In genomic region chr7:158825628-158826289, GRCh38 we compare ENCODE assay signal across 18 cellular contexts. TPM values are rescaled to one million over a fixed set of nuclear protein-coding genes. Genes with fewer than 3 reads are reported as not detected.
DNase-seq lines count a peak whose midpoint lies in the region; ATAC-seq, FAIRE-seq and TF ChIP-seq lines count a peak whose summit lies in the region.
"Had no signal": no experiment of that assay in that cellular context is flagged by ENCODE, and none has a peak within 500 bp of the region (broad histone marks: within the 10 kb centered on the region; RNA-seq: fewer than 3 reads in every experiment).

No MANE protein-coding gene starts in this region.

- CTCF ChIA-PET in HepG2 (lab: Yijun Ruan, JAX; ENCODE audit: low intra/inter-chr PET ratio, low total read pairs), result no interaction called here
- CTCF ChIA-PET in Panc1 (lab: Charles Lee), result no interaction called here

- H3K27ac ChIP-seq in HepG2 (ENCODE audit: extremely low read length, insufficient read depth, low read length) (peak overlapping the region; percentile 56), right lobe of liver (no peak overlapping the region), Panc1 (ENCODE audit: low read length) (peak overlapping the region; percentile 45; the same call in 1 of the 2 replicates), subcutaneous abdominal adipose tissue (ENCODE audit: low read depth, low read length) (peak overlapping the region; percentile 24)
- H3K27ac ChIP-seq: cardiac muscle cell, testis had no signal

- DNase-seq in HepG2 (ENCODE audit: low spot score) (peak; percentile 55), right lobe of liver (no peak), Panc1 (ENCODE audit: low read depth, low spot score) (no peak), DMS79 treated with DMSO at 0.1 percent for 48 hours (lab: John Stamatoyannopoulos, UW) (no peak)
- no peak for DNase-seq in central memory CD8-positive, alpha-beta T cell (ENCODE audit: low spot score in 2 of 2)
- DNase-seq: effector CD8-positive, alpha-beta T cell; HCEC 1CT; midbrain; MM.1S; NCI-H2029; nucleus accumbens; SIG-M5; testis had no signal

- peaks cover 42% of the 10 kb centered on the region for H3K36me3 Mint-ChIP-seq in central memory CD8-positive, alpha-beta T cell (ENCODE audit: insufficient read depth)

- no peak for FAIRE-seq in HepG2 (lab: Jason Lieb, UNC)

- peak overlapping the region; percentile 18; the same call in 1 of the 2 replicates for H3K4me2 ChIP-seq in HepG2 (ENCODE audit: low read depth, low read length)

- TF ChIP-seq CTCF in HepG2 (CRISPR knock-in tag; IDR thresholded peaks at IDR 0.05), result no peak
- TF ChIP-seq CTCF in right lobe of liver (IDR thresholded peaks at IDR 0.05), result no peak
- TF ChIP-seq CTCF in Panc1 (IDR thresholded peaks at IDR 0.05), result no peak

- H3K9me3 ChIP-seq in HepG2 (ENCODE audit: low read length) (no peaks in the 10 kb centered on the region), right lobe of liver (no peaks in the 10 kb centered on the region), Panc1 (ENCODE audit: control insufficient read depth, insufficient read depth, low read depth, low read length) (no peaks in the 10 kb centered on the region), subcutaneous abdominal adipose tissue (ENCODE audit: control insufficient read depth in 5 of 5, low read length in 5 of 5) (no peaks in the 10 kb centered on the region)
- H3K9me3 ChIP-seq: right atrium auricular region, testis had no signal

- peaks cover 71% of the 10 kb centered on the region for H3K79me2 ChIP-seq in HepG2 (ENCODE audit: insufficient read depth, low read length)

- in situ Hi-C loops in HepG2 (cut with HindIII; ENCODE audit: extremely low pct_ligation_motif_present, low pct_unique_long_range_greater_than_20kb), result no loop called here
- in situ Hi-C loops in Panc1 (cut with HindIII; ENCODE audit: low pct_unique_long_range_greater_than_20kb, low sequenced_read_pairs), result no loop called here

- H3K9ac ChIP-seq in HepG2 (ENCODE audit: insufficient read depth, low read depth, low read length) (0 out of 2 replicates have a peak overlapping the region, but pooled peaks have one; percentile 8), subcutaneous abdominal adipose tissue (ENCODE audit: low read length in 5 of 5) (no peak overlapping the region)

- no peak for ATAC-seq in HepG2
- ATAC-seq in right lobe of liver, result no peak
- ATAC-seq in Panc1, result no peak
- no peak for ATAC-seq in central memory CD8-positive, alpha-beta T cell (replicated peaks; ENCODE audit: extremely low read depth, poor library complexity, severe bottlenecking)
- ATAC-seq in GM18498 (IDR thresholded peaks at IDR 0.05; ENCODE audit: unreplicated experiment), result no peak
- no peak for ATAC-seq in esophagus mucosa

- intact Hi-C loops in HepG2 (cut with micrococcal nuclease; ENCODE audit: unreplicated experiment) (no loop called here), right lobe of liver (cut with DNase I) (loop anchor here in 1 of 2 donors (5.0 kb wide), 1 partner anchor 118 kb away; no protein-coding TSS in a partner anchor), Panc1 (cut with micrococcal nuclease; ENCODE audit: unreplicated experiment) (no loop called here)

- H3K4me1 ChIP-seq in HepG2 (ENCODE audit: insufficient read depth, low read length) (peaks cover 56% of the 10 kb centered on the region), right lobe of liver (peaks cover 0 to 7% (median 0%) of the 10 kb centered on the region in 4 donors), Panc1 (ENCODE audit: control insufficient read depth, insufficient read depth, low read length) (peaks cover 50% of the 10 kb centered on the region), subcutaneous abdominal adipose tissue (ENCODE audit: control insufficient read depth in 5 of 5, insufficient read depth in 5 of 5, low read length in 5 of 5) (peaks cover 9 to 48% (median 38%) of the 10 kb centered on the region in 5 donors)

- TF ChIP-seq POLR2A in HepG2 (IDR thresholded peaks at IDR 0.05; ENCODE audit: insufficient read depth in 1 of 2, low read depth in 2 of 2, low read length in 2 of 2) (no peak), right lobe of liver (IDR thresholded peaks at IDR 0.05) (no peak)

- H3K4me3 Mint-ChIP-seq in central memory CD8-positive, alpha-beta T cell, result peak overlapping the region; percentile 38

- H3K4me3 ChIP-seq in HepG2 (replicated peaks in 1 of 3; ENCODE audit: insufficient read depth in 1 of 3, low read depth in 2 of 3, low read length in 3 of 3) (no peak overlapping the region), right lobe of liver (no peak overlapping the region), Panc1 (ENCODE audit: low read depth in 2 of 2, low read length in 2 of 2) (no peak overlapping the region), subcutaneous abdominal adipose tissue (ENCODE audit: low read depth in 1 of 5, low read length in 5 of 5) (no peak overlapping the region)
- H3K4me3 ChIP-seq: cardiac muscle cell, right atrium auricular region, testis had no signal

- no peaks in the 10 kb centered on the region for H3K9me3 Mint-ChIP-seq in central memory CD8-positive, alpha-beta T cell

- H3K27ac Mint-ChIP-seq in central memory CD8-positive, alpha-beta T cell (ENCODE audit: low read depth), result peak overlapping the region; percentile 29

- no peaks in the 10 kb centered on the region for H3K27me3 Mint-ChIP-seq in central memory CD8-positive, alpha-beta T cell

- peaks cover 40% of the 10 kb centered on the region for H3K4me1 Mint-ChIP-seq in central memory CD8-positive, alpha-beta T cell

- no peak overlapping the region for H2AFZ ChIP-seq in HepG2 (ENCODE audit: low read length)

- 85% methylated on average over 8 of the region's 8 CpGs for WGBS in HepG2 (ENCODE audit: low lambda C conversion rate)
- WGBS in right lobe of liver (ENCODE audit: insufficient coverage, low coverage, low lambda C conversion rate, missing lambda C conversion rate), result 81% methylated on average over 8 of the region's 8 CpGs

- H3K36me3 ChIP-seq in HepG2 (replicated peaks in 1 of 2; ENCODE audit: control insufficient read depth in 1 of 2, insufficient read depth in 2 of 2, low read length in 2 of 2) (no peaks in the 10 kb centered on the region), right lobe of liver (no peaks in the 10 kb centered on the region), Panc1 (ENCODE audit: control insufficient read depth, insufficient read depth, low read length) (no peaks in the 10 kb centered on the region; the same call in 1 of the 2 replicates), subcutaneous abdominal adipose tissue (ENCODE audit: control insufficient read depth in 5 of 5, insufficient read depth in 5 of 5, low read length in 5 of 5) (peaks cover 0 to 5% (median 3%) of the 10 kb centered on the region in 5 donors)
- H3K36me3 ChIP-seq: cardiac muscle cell, right atrium auricular region had no signal

- H4K20me1 ChIP-seq in HepG2 (ENCODE audit: insufficient read depth, low read length), result peaks cover 17% of the 10 kb centered on the region

- POLR2A ChIA-PET in HepG2 (lab: Yijun Ruan, JAX), result interaction anchor here (1.4 kb wide), 1 partner anchor 7 kb away, joined by 7 read pairs; no protein-coding TSS in a partner anchor
- POLR2A ChIA-PET in Panc1 (lab: Charles Lee), result interaction anchor here (0.6 kb wide), 1 partner anchor 22 kb away, joined by 7 read pairs; no protein-coding TSS in a partner anchor

- no peak for TF ChIP-seq RAD21 in HepG2 (CRISPR knock-in tag; IDR thresholded peaks at IDR 0.05)

- H3K27me3 ChIP-seq in HepG2 (ENCODE audit: control insufficient read depth in 1 of 2, insufficient read depth in 2 of 2, low read length in 2 of 2) (no peaks in the 10 kb centered on the region; a peak in 1 of 5 replicates), right lobe of liver (no peaks in the 10 kb centered on the region), Panc1 (ENCODE audit: control insufficient read depth, insufficient read depth, low read length) (no peaks in the 10 kb centered on the region), subcutaneous abdominal adipose tissue (ENCODE audit: control insufficient read depth in 5 of 5, insufficient read depth in 4 of 5, low read length in 5 of 5) (no peaks in the 10 kb centered on the region)
- H3K27me3 ChIP-seq: cardiac muscle cell, right atrium auricular region, testis had no signal

- BruUV-seq in HepG2 (replicated peaks; lab: Mats Ljungman, UMichigan) (no TSS peak), Panc1 (replicated peaks; lab: Mats Ljungman, UMichigan) (no TSS peak)

- TF ChIP-seq EP300 in HepG2 (IDR thresholded peaks at IDR 0.05; ENCODE audit: low read depth in 2 of 2, low read length in 2 of 2) (no peak), HepG2 (CRISPR knock-in tag; IDR thresholded peaks at IDR 0.05; ENCODE audit: borderline replicate concordance) (no peak)

RNA-seq across cellular contexts. Expression of gene ESYT2, which starts 3.5 kb away (rescaled TPM):
- 26.0 and 37.3 TPM in 2 replicates for total RNA-seq in HepG2 (2016; rRNA removed; fragmentation: Illumina TruSeq; extraction: Trizol)
- 23.2 and 25.4 TPM in 2 replicates for total RNA-seq in HepG2 (2016; cell fraction: cytosol; rRNA removed; fragmentation: Illumina TruSeq; extraction: Trizol; ENCODE audit: low read depth)
- total RNA-seq in HepG2 (2016; cell fraction: insoluble cytoplasmic fraction; rRNA removed; fragmentation: Illumina TruSeq; extraction: Trizol), result 23.4 and 37.6 TPM in 2 replicates
- total RNA-seq in HepG2 (2016; cell fraction: membrane; rRNA removed; fragmentation: Illumina TruSeq; extraction: Trizol), result 25.1 and 27.8 TPM in 2 replicates
- total RNA-seq in HepG2 (2016; cell fraction: nucleus; rRNA removed; fragmentation: Illumina TruSeq; extraction: Trizol), result 30.5 and 36.8 TPM in 2 replicates
- polyA plus RNA-seq in HepG2 (2011; rRNA removed), result 28.5 and 29.6 TPM in 2 replicates
- polyA plus RNA-seq in HepG2 (2011; cell fraction: cytosol; rRNA removed), result 21.0 and 24.9 TPM in 2 replicates
- 30.7 and 35.6 TPM in 2 replicates for polyA plus RNA-seq in HepG2 (2011; cell fraction: nucleus; rRNA removed)
- 24.9 and 27.0 TPM in 2 replicates for polyA plus RNA-seq in HepG2 (2012)
- 6.2 and 6.5 TPM in 2 replicates for polyA plus RNA-seq in HepG2 (2016; cell fraction: cytosol; fragmentation: Illumina TruSeq; extraction: Trizol; ENCODE audit: low read depth)
- 18.2 and 18.4 TPM in 2 replicates for polyA plus RNA-seq in HepG2 (2016; cell fraction: insoluble cytoplasmic fraction; fragmentation: Illumina TruSeq; extraction: Trizol; ENCODE audit: low read depth)
- 12.5 and 13.5 TPM in 2 replicates for polyA plus RNA-seq in HepG2 (2016; cell fraction: membrane; fragmentation: Illumina TruSeq; extraction: Trizol; ENCODE audit: low read depth)
- polyA plus RNA-seq in HepG2 (2016; cell fraction: nucleus; fragmentation: Illumina TruSeq; extraction: Trizol; ENCODE audit: insufficient read depth, low read depth), result 36.5 and 39.4 TPM in 2 replicates
- polyA minus RNA-seq in HepG2 (2011; rRNA and poly(A)+ RNA removed; ENCODE audit: low replicate concordance), result 37.9 and 66.1 TPM in 2 replicates
- polyA minus RNA-seq in HepG2 (2011; cell fraction: cytosol; rRNA and poly(A)+ RNA removed), result 35.0 and 40.6 TPM in 2 replicates
- 30.6 and 37.2 TPM in 2 replicates for polyA minus RNA-seq in HepG2 (2011; cell fraction: nucleus; rRNA and poly(A)+ RNA removed)
- total RNA-seq in right lobe of liver, result 10 to 100 TPM; 19.7 to 28.7 (median 24.2) TPM
- 92.7 TPM for total RNA-seq in Panc1 (2021; ENCODE audit: unreplicated experiment)
- polyA plus RNA-seq in Panc1 (2012; ENCODE audit: insufficient read length), result 73.6 TPM
- 41.4 TPM for total RNA-seq in esophagus mucosa

RNA-seq across cellular contexts. Expression of gene DYNC2I1, which starts 30.6 kb away (rescaled TPM):
- total RNA-seq in HepG2 (2016; rRNA removed; fragmentation: Illumina TruSeq; extraction: Trizol) (3.4 and 4.9 TPM in 2 replicates), right lobe of liver (1 to 10 TPM; 3.5 to 6.6 (median 4.6) TPM), Panc1 (2021; ENCODE audit: unreplicated experiment) (21.3 TPM), esophagus mucosa (6.6 TPM)
- total RNA-seq in HepG2 (2016; cell fraction: cytosol; rRNA removed; fragmentation: Illumina TruSeq; extraction: Trizol; ENCODE audit: low read depth), result 11.3 and 18.9 TPM in 2 replicates
- total RNA-seq in HepG2 (2016; cell fraction: insoluble cytoplasmic fraction; rRNA removed; fragmentation: Illumina TruSeq; extraction: Trizol), result 3.1 and 3.9 TPM in 2 replicates
- 4.8 and 9.2 TPM in 2 replicates for total RNA-seq in HepG2 (2016; cell fraction: membrane; rRNA removed; fragmentation: Illumina TruSeq; extraction: Trizol)
- 3.6 and 5.0 TPM in 2 replicates for total RNA-seq in HepG2 (2016; cell fraction: nucleus; rRNA removed; fragmentation: Illumina TruSeq; extraction: Trizol)
- polyA plus RNA-seq in HepG2 (2011; rRNA removed), result 8.6 and 9.1 TPM in 2 replicates
- polyA plus RNA-seq in HepG2 (2011; cell fraction: cytosol; rRNA removed), result 5.3 and 9.7 TPM in 2 replicates
- 24.5 and 26.0 TPM in 2 replicates for polyA plus RNA-seq in HepG2 (2011; cell fraction: nucleus; rRNA removed)
- polyA plus RNA-seq in HepG2 (2012), result 4.3 and 5.5 TPM in 2 replicates
- 0.75 and 0.90 TPM in 2 replicates for polyA plus RNA-seq in HepG2 (2016; cell fraction: cytosol; fragmentation: Illumina TruSeq; extraction: Trizol; ENCODE audit: low read depth)
- 3.5 and 4.2 TPM in 2 replicates for polyA plus RNA-seq in HepG2 (2016; cell fraction: insoluble cytoplasmic fraction; fragmentation: Illumina TruSeq; extraction: Trizol; ENCODE audit: low read depth)
- 0.78 and 0.89 TPM in 2 replicates for polyA plus RNA-seq in HepG2 (2016; cell fraction: membrane; fragmentation: Illumina TruSeq; extraction: Trizol; ENCODE audit: low read depth)
- 9.9 and 10.3 TPM in 2 replicates for polyA plus RNA-seq in HepG2 (2016; cell fraction: nucleus; fragmentation: Illumina TruSeq; extraction: Trizol; ENCODE audit: insufficient read depth, low read depth)
- polyA minus RNA-seq in HepG2 (2011; rRNA and poly(A)+ RNA removed; ENCODE audit: low replicate concordance), result 3.9 and 5.9 TPM in 2 replicates
- 1.9 and 2.6 TPM in 2 replicates for polyA minus RNA-seq in HepG2 (2011; cell fraction: cytosol; rRNA and poly(A)+ RNA removed)
- 8.8 and 11.6 TPM in 2 replicates for polyA minus RNA-seq in HepG2 (2011; cell fraction: nucleus; rRNA and poly(A)+ RNA removed)
- polyA plus RNA-seq in Panc1 (2012; ENCODE audit: insufficient read length), result 40.1 TPM

Comparison
In these comparisons a context has a peak if more than half of its experiments do, and no peak if none do; other contexts are left out.
1. H3K27ac ChIP-seq: peak in HepG2 (single experiment), Panc1 (single experiment) and subcutaneous abdominal adipose tissue (single experiment); none in right lobe of liver (0 of 3).